In the genomic region with DNA sequence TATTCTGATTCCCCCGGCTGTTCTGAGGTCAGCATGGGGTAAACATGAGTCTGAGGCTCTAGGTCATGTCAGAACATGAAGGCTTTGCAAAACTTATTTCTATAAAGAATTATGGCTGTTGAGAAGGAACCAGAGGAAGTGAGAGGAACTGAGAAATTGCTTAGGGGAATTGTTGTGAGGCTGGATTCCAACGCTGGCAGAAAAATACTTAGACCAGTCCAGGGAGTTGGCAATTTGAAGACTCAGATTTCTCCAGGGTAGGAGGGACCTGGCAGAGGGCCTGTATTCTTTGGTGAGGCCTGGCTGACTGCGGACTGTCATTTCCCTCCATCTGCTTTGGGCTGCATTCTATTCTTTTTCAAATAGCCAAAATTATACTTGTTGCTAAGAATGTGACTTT, we compare ENCODE assay signal across 10 cellular contexts.
DNase-seq lines count a peak whose midpoint lies in the region; ATAC-seq lines count a peak whose summit lies in the region.
"Had no signal": no experiment of that assay in that cellular context is flagged by ENCODE, and none has a peak within 500 bp of the region (broad histone marks: within the 10 kb centered on the region; RNA-seq: fewer than 3 reads in every experiment).

No MANE protein-coding gene starts in this region.

- DNase-seq in GM04503 (ENCODE audit: low read depth) (peak; percentile 59), astrocyte of the hippocampus (ENCODE audit: low read depth, low spot score) (peak; percentile 69), Right ventricle myocardium superior (peak; percentile 78), putamen (ENCODE audit: low spot score) (peak; percentile 34), NCI-H69 (lab: John Stamatoyannopoulos, UW) (no peak), NCI-H1694 treated with DMSO at 0.1 percent for 48 hours (lab: John Stamatoyannopoulos, UW) (no peak), SIG-M5 treated with dmso at 0.1 percent for 504 hours (lab: John Stamatoyannopoulos, UW; ENCODE audit: unreplicated experiment) (no peak)
- DNase-seq in activated naive CD8-positive, alpha-beta T cell treated with anti-CD3 and anti-CD28 coated beads for 36 hours = no peak
- DNase-seq: DMS153, NCI-H526 treated with DMSO at 0.1 percent for 48 hours had no signal

- H3K4me1 Mint-ChIP-seq in activated naive CD8-positive, alpha-beta T cell treated with anti-CD3 and anti-CD28 coated beads for 36 hours = no peaks in the 10 kb centered on the region

- peak; percentile 91 for ATAC-seq in Right ventricle myocardium superior (ENCODE audit: poor library complexity)

- no peaks in the 10 kb centered on the region for H3K9me3 Mint-ChIP-seq in activated naive CD8-positive, alpha-beta T cell treated with anti-CD3 and anti-CD28 coated beads for 36 hours

- no peak overlapping the region for H3K27ac Mint-ChIP-seq in activated naive CD8-positive, alpha-beta T cell treated with anti-CD3 and anti-CD28 coated beads for 36 hours

- intact Hi-C loops in Right ventricle myocardium superior (cut with DNase I) = loop anchor here (10.0 kb wide), 1 partner anchor 110 kb away; no protein-coding TSS in a partner anchor

- no peak overlapping the region for H3K4me3 Mint-ChIP-seq in activated naive CD8-positive, alpha-beta T cell treated with anti-CD3 and anti-CD28 coated beads for 36 hours

- no peaks in the 10 kb centered on the region for H3K27me3 Mint-ChIP-seq in activated naive CD8-positive, alpha-beta T cell treated with anti-CD3 and anti-CD28 coated beads for 36 hours

- H3K36me3 Mint-ChIP-seq in activated naive CD8-positive, alpha-beta T cell treated with anti-CD3 and anti-CD28 coated beads for 36 hours = no peaks in the 10 kb centered on the region

Comparison
In these comparisons a context has a peak if more than half of its experiments do, and no peak if none do; other contexts are left out.
1. DNase-seq: peak in GM04503 (single experiment), astrocyte of the hippocampus (single experiment), Right ventricle myocardium superior (single experiment) and putamen (single experiment); none in activated naive CD8-positive, alpha-beta T cell treated with anti-CD3 and anti-CD28 coated beads for 36 hours (single experiment), NCI-H69 (single experiment), NCI-H1694 treated with DMSO at 0.1 percent for 48 hours (single experiment) and SIG-M5 treated with dmso at 0.1 percent for 504 hours (single experiment).